ENCODE assay signal across 12 cellular contexts in genomic region chr2:168955321-168955720, GRCh38. TPM values are rescaled to one million over a fixed set of nuclear protein-coding genes. Genes with fewer than 3 reads are reported as not detected.
"Had no signal": no experiment of that assay in that cellular context is flagged by ENCODE, and none has a peak within 500 bp of the region (broad histone marks: within the 10 kb centered on the region; RNA-seq: fewer than 3 reads in every experiment).

No MANE protein-coding gene starts in this region.

- H3K4me1 Mint-ChIP-seq: GM23338 had no signal

- FAIRE-seq: H1, H54 had no signal

- H3K4me3 Mint-ChIP-seq: GM23338, H9, HFFc6 had no signal

- H3K36me3 ChIP-seq: HAP-1 had no signal

- H3K27ac ChIP-seq: GM23248 had no signal

- H3K9ac ChIP-seq: GM23248 had no signal

- H3K4me2 ChIP-seq: GM23338 had no signal

- ATAC-seq: GM23338, HCT116 had no signal

- H3K9me3 ChIP-seq: HAP-1 had no signal

- H3K27ac Mint-ChIP-seq: GM23338, H9, HFFc6 had no signal

- H3K9me3 Mint-ChIP-seq: GM23338, HFFc6 had no signal

- H2AFZ ChIP-seq: GM23248, GM23338 had no signal

- H3K4me3 ChIP-seq: GM23248, GM23338, HAP-1 had no signal

- H3K4me1 ChIP-seq: HAP-1 had no signal

- DNase-seq: GM23248, GOT3, H7, H9, HCEC 1CT, HFFc6 had no signal

RNA-seq across cellular contexts. Expression of gene G6PC2, which starts 54.2 kb away (rescaled TPM):
- total RNA-seq: GM23248, GM23338, H1, H4, H7, H9, HFFc6 had no signal
- polyA plus RNA-seq: GM23248, GM23338, H1 had no signal
